10 cellular contexts compared by ENCODE assay signal in genomic region chr1:226672217-226672838, GRCh38.
A peak's percentile ranks its signal among the peaks of the same experiment; 100 is the strongest.
DNase-seq lines count a peak whose midpoint lies in the region; ATAC-seq and TF ChIP-seq lines count a peak whose summit lies in the region.
"Had no signal": no experiment of that assay in that cellular context is flagged by ENCODE, and none has a peak within 500 bp of the region (broad histone marks: within the 10 kb centered on the region; RNA-seq: fewer than 3 reads in every experiment).

No MANE protein-coding gene starts in this region.

- H3K4me3 Mint-ChIP-seq in activated naive CD8-positive, alpha-beta T cell, result peak overlapping the region; percentile 34

- TF ChIP-seq CTCF in heart right ventricle (IDR thresholded peaks at IDR 0.05) (no peak), vagina (IDR thresholded peaks at IDR 0.05) (no peak), osteoblast (IDR thresholded peaks at IDR 0.05; ENCODE audit: extremely low read depth, low read depth, low read length) (no peak)

- no peaks in the 10 kb centered on the region for H3K9me3 Mint-ChIP-seq in activated naive CD8-positive, alpha-beta T cell (ENCODE audit: low read depth)

- H3K4me1 Mint-ChIP-seq in activated naive CD8-positive, alpha-beta T cell (ENCODE audit: low read depth), result peaks cover 89% of the 10 kb centered on the region

- intact Hi-C loops in heart right ventricle (cut with DNase I), result no loop called here
- intact Hi-C loops in cardiac septum (cut with DNase I), result no loop called here
- intact Hi-C loops in vagina (cut with DNase I), result no loop called here

- H3K27me3 ChIP-seq in heart right ventricle, result no peaks in the 10 kb centered on the region
- no peaks in the 10 kb centered on the region for H3K27me3 ChIP-seq in mucosa of rectum (ENCODE audit: control insufficient read depth in 2 of 2, insufficient read depth in 2 of 2, low read length in 2 of 2)
- H3K27me3 ChIP-seq in vagina, result no peaks in the 10 kb centered on the region
- H3K27me3 ChIP-seq in osteoblast (ENCODE audit: insufficient read depth, low read length), result no peaks in the 10 kb centered on the region

- no peak overlapping the region for H2AFZ ChIP-seq in osteoblast (ENCODE audit: low read length)

- ATAC-seq in heart right ventricle, result no peak
- ATAC-seq: SK-N-SH treated with all-trans-retinoic acid at 6 μM for 48 hours had no signal

- H3K27ac Mint-ChIP-seq in activated naive CD8-positive, alpha-beta T cell, result peak overlapping the region; percentile 97

- DNase-seq in heart right ventricle (no peak), cardiac septum (ENCODE audit: low spot score) (no peak), vagina (ENCODE audit: extremely low spot score in 2 of 2) (no peak), NCI-H345 treated with DMSO at 0.1 percent for 48 hours (lab: John Stamatoyannopoulos, UW; ENCODE audit: unreplicated experiment) (no peak), NCI-H2171 treated with DMSO at 0.1 percent for 48 hours (lab: John Stamatoyannopoulos, UW) (no peak), osteoblast (ENCODE audit: insufficient read length, low spot score, missing footprints) (no peak)
- DNase-seq: NCI-H82 had no signal

- H3K4me1 ChIP-seq in heart right ventricle (peaks cover 0 to 93% (median 64%) of the 10 kb centered on the region in 9 donors), mucosa of rectum (ENCODE audit: control insufficient read depth in 2 of 2, insufficient read depth in 2 of 2, low read length in 2 of 2) (peaks cover 27% of the 10 kb centered on the region in 2 donors), vagina (peaks cover 59% of the 10 kb centered on the region), osteoblast (ENCODE audit: insufficient read depth, low read length) (peaks cover 10% of the 10 kb centered on the region)

- H3K27me3 Mint-ChIP-seq in activated naive CD8-positive, alpha-beta T cell, result no peaks in the 10 kb centered on the region

- H3K9ac ChIP-seq in mucosa of rectum (ENCODE audit: low read depth in 1 of 2, low read length in 2 of 2), result no peak overlapping the region

- H3K9me3 ChIP-seq in heart right ventricle (no peaks in the 10 kb centered on the region), mucosa of rectum (ENCODE audit: control insufficient read depth in 2 of 2, low read length in 2 of 2) (no peaks in the 10 kb centered on the region), vagina (no peaks in the 10 kb centered on the region), osteoblast (ENCODE audit: low read depth, low read length) (no peaks in the 10 kb centered on the region)

- H3K79me2 ChIP-seq in osteoblast (ENCODE audit: insufficient read depth, low read length), result no peaks in the 10 kb centered on the region

- peaks cover 9% of the 10 kb centered on the region for H3K36me3 Mint-ChIP-seq in activated naive CD8-positive, alpha-beta T cell

- TF ChIP-seq POLR2A in vagina (IDR thresholded peaks at IDR 0.05), result no peak

- H3K4me3 ChIP-seq in heart right ventricle (no peak overlapping the region), mucosa of rectum (ENCODE audit: low read length in 2 of 2) (no peak overlapping the region), vagina (no peak overlapping the region), osteoblast (ENCODE audit: insufficient read depth, low read length) (no peak overlapping the region)

- H3K4me2 ChIP-seq in osteoblast (ENCODE audit: insufficient read depth, low read length), result no peak overlapping the region

- 72 to 78% methylated on average over 9 of the region's 9 CpGs for WGBS in heart right ventricle, 2 donors

- no peaks in the 10 kb centered on the region for H4K20me1 ChIP-seq in osteoblast (ENCODE audit: insufficient read depth, low read length)

- H3K27ac ChIP-seq in heart right ventricle (peak overlapping the region in 8 of 10 donors; percentile 21 to 93 (median 88)), mucosa of rectum (ENCODE audit: low read depth in 2 of 2, low read length in 2 of 2) (peak overlapping the region; percentile 63 to 78), vagina (peak overlapping the region; percentile 96), osteoblast (ENCODE audit: low read depth, low read length) (no peak overlapping the region)

- peaks cover 0 to 8% (median 0%) of the 10 kb centered on the region in 9 donors for H3K36me3 ChIP-seq in heart right ventricle
- H3K36me3 ChIP-seq in mucosa of rectum (ENCODE audit: control insufficient read depth in 2 of 2, insufficient read depth in 2 of 2, low read length in 2 of 2), result no peaks in the 10 kb centered on the region
- H3K36me3 ChIP-seq in vagina, result no peaks in the 10 kb centered on the region
- H3K36me3 ChIP-seq in osteoblast (ENCODE audit: insufficient read depth, low read length), result no peaks in the 10 kb centered on the region
